In the genomic region with DNA sequence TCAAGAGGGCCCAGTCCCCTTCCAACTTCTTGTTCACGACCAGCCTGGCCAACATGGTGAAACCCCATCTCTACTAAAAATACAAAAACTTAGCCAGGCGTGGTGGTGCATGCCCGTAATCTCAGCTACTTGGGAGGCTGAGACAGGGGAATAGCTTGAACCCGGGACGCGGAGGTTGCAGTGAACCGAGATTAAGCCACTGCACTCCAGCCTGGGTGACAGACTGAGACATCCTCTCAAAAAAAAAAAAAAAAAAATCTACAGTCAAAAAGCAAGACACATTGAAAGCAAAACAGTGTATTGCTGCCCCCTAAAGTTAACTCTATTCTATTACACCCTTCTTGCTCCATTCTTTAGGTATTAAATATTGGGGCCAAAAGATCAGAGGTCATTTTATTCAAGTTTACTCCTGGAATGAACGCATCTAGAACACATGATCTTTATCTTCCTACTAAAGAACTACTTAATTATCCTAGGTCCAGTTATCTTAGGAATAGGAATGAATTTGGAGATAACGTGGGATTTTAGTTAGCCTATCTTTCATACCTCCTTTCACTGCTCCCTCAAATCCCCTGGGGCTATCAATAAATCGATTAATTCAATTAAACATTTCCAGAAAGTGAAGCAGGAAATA, we compare ENCODE assay signal across 8 cellular contexts. TPM values are rescaled to one million over a fixed set of nuclear protein-coding genes. Genes with fewer than 3 reads are reported as not detected.
DNase-seq lines count a peak whose midpoint lies in the region; ATAC-seq and TF ChIP-seq lines count a peak whose summit lies in the region.

No MANE protein-coding gene starts in this region.

- peaks cover 41% of the 10 kb centered on the region for H3K4me1 ChIP-seq in DND-41 (ENCODE audit: insufficient read depth, low read length)

- H2AFZ ChIP-seq in DND-41 (ENCODE audit: low read depth, low read length) = no peak overlapping the region

- no peaks in the 10 kb centered on the region for H3K9me3 ChIP-seq in DND-41 (ENCODE audit: insufficient read depth, low read length, severe bottlenecking)

- H3K79me2 ChIP-seq in DND-41 (ENCODE audit: insufficient read depth, low read length) = peaks cover 70% of the 10 kb centered on the region

- peak overlapping the region; percentile 32 for H3K27ac Mint-ChIP-seq in type B pancreatic cell

- ATAC-seq in DND-41 (ENCODE audit: insufficient read depth, low read depth) (peak; percentile 22; the same call in 2 of the 3 replicates), HG03060 (IDR thresholded peaks at IDR 0.05; ENCODE audit: low read depth, unreplicated experiment) (peak; percentile 20), GM21367 (IDR thresholded peaks at IDR 0.05; ENCODE audit: unreplicated experiment) (no peak)

- H3K36me3 Mint-ChIP-seq in type B pancreatic cell = peaks cover 8% of the 10 kb centered on the region

- peak overlapping the region; percentile 29 for H3K27ac ChIP-seq in DND-41 (ENCODE audit: low read length)

- H3K4me3 ChIP-seq in DND-41 (ENCODE audit: low read depth in 1 of 2, low read length in 2 of 2) = peak overlapping the region in 1 of 2 experiments; percentile 84; a peak in 2 of 4 replicates

- peak; percentile 73 for DNase-seq in A172 (ENCODE audit: low spot score)
- DNase-seq in DND-41 = peak; percentile 44
- peak; percentile 78 for DNase-seq in NOMO-1 treated with DMSO at 0.1 percent for 48 hours (lab: John Stamatoyannopoulos, UW; ENCODE audit: unreplicated experiment)
- DNase-seq in astrocyte of the hippocampus (ENCODE audit: low read depth, low spot score) = peak; percentile 56
- DNase-seq in left kidney (ENCODE audit: low read depth, low spot score) = peak; percentile 68
- DNase-seq in type B pancreatic cell (ENCODE audit: extremely low spot score, unreplicated experiment) = no peak

- H3K4me1 Mint-ChIP-seq in type B pancreatic cell (ENCODE audit: unreplicated experiment) = peaks cover 25% of the 10 kb centered on the region

- H3K4me3 Mint-ChIP-seq in type B pancreatic cell = peak overlapping the region; percentile 95

- H3K27me3 ChIP-seq in DND-41 (ENCODE audit: insufficient read depth, low read length, poor library complexity) = no peaks in the 10 kb centered on the region

- peak overlapping the region; percentile 86 for H3K4me2 ChIP-seq in DND-41 (ENCODE audit: insufficient read depth, low read length)

- H3K9me3 Mint-ChIP-seq in type B pancreatic cell = no peaks in the 10 kb centered on the region

- H3K27me3 Mint-ChIP-seq in type B pancreatic cell = no peaks in the 10 kb centered on the region

- H3K9ac ChIP-seq in DND-41 (ENCODE audit: low read depth, low read length) = peak overlapping the region; percentile 38

- H3K36me3 ChIP-seq in DND-41 (ENCODE audit: insufficient read depth, low read length) = peaks cover 44% of the 10 kb centered on the region

- peak; percentile 73 for TF ChIP-seq CTCF in DND-41 (IDR thresholded peaks at IDR 0.05; ENCODE audit: borderline replicate concordance, extremely low read depth, low read length, poor library complexity, severe bottlenecking)
- TF ChIP-seq CTCF in type B pancreatic cell (conservative IDR thresholded peaks at IDR 0.05) = peak; percentile 75

- H4K20me1 ChIP-seq in DND-41 (ENCODE audit: insufficient read depth, low read length) = peaks cover 23% of the 10 kb centered on the region

RNA-seq across cellular contexts. Expression of gene ATG12, which starts 2.4 kb away (rescaled TPM):
- 134 and 164 TPM in 2 replicates for total RNA-seq in A172 (2014; rRNA removed; shearing (Covaris generic))
- total RNA-seq in type B pancreatic cell (ENCODE audit: low replicate concordance) = 34.4 and 45.9 TPM in 2 replicates

RNA-seq across cellular contexts. Expression of gene AP3S1, which starts 2.7 kb away (rescaled TPM):
- 514 and 552 TPM in 2 replicates for total RNA-seq in A172 (2014; rRNA removed; shearing (Covaris generic))
- 77.5 and 78.1 TPM in 2 replicates for total RNA-seq in type B pancreatic cell (ENCODE audit: low replicate concordance)

RNA-seq across cellular contexts. Expression of gene CDO1, which starts 22.5 kb away (rescaled TPM):
- not detected in 2 replicates for total RNA-seq in A172 (2014; rRNA removed; shearing (Covaris generic))
- total RNA-seq in type B pancreatic cell (ENCODE audit: low replicate concordance) = 4.4 and 27.9 TPM in 2 replicates
